Comparison of ENCODE assay signal across 14 cellular contexts in genomic region chr2:172380436-172381274, GRCh38. TPM values are rescaled to one million over a fixed set of nuclear protein-coding genes. Genes with fewer than 3 reads are reported as not detected.
A peak's percentile ranks its signal among the peaks of the same experiment; 100 is the strongest.
DNase-seq lines count a peak whose midpoint lies in the region; ATAC-seq and TF ChIP-seq lines count a peak whose summit lies in the region.
"Had no signal": no experiment of that assay in that cellular context is flagged by ENCODE, and none has a peak within 500 bp of the region (broad histone marks: within the 10 kb centered on the region; RNA-seq: fewer than 3 reads in every experiment).

No MANE protein-coding gene starts in this region.

- peaks cover 8% of the 10 kb centered on the region for H3K4me1 ChIP-seq in HAP-1
- no peaks in the 10 kb centered on the region for H3K4me1 ChIP-seq in fibroblast of lung (ENCODE audit: control insufficient read depth, extremely low read depth, insufficient read depth, low read length)
- peaks cover 12 to 17% of the 10 kb centered on the region in 2 donors for H3K4me1 ChIP-seq in neuronal stem cell (ENCODE audit: control insufficient read depth in 2 of 2, insufficient read depth in 1 of 2, low read depth in 1 of 2, low read length in 2 of 2)
- no peaks in the 10 kb centered on the region for H3K4me1 ChIP-seq in CD8-positive, alpha-beta T cell (ENCODE audit: insufficient read depth, low read length)
- peaks cover 0 to 31% (median 6%) of the 10 kb centered on the region in 4 donors for H3K4me1 ChIP-seq in tibial nerve

- CTCF ChIA-PET in CD8-positive, alpha-beta T cell (lab: Charles Lee), result no interaction called here

- H2BK120ac ChIP-seq in neuronal stem cell (ENCODE audit: low read depth, low read length), result no peak overlapping the region

- H3K27me3 ChIP-seq in HAP-1 (ENCODE audit: low read depth) (peaks cover 6% of the 10 kb centered on the region; the same call in 1 of the 2 replicates), fibroblast of lung (ENCODE audit: control insufficient read depth, insufficient read depth, low read length) (no peaks in the 10 kb centered on the region), neuronal stem cell (ENCODE audit: control insufficient read depth in 3 of 3, insufficient read depth in 3 of 3, low read depth in 1 of 3, low read length in 3 of 3) (peaks cover 0 to 21% (median 0%) of the 10 kb centered on the region in 3 experiments), tibial nerve (no peaks in the 10 kb centered on the region)
- no peaks in the 10 kb centered on the region for H3K27me3 ChIP-seq in CD8-positive, alpha-beta T cell (ENCODE audit: insufficient read depth, low read length)
- H3K27me3 ChIP-seq: MG63 had no signal

- DNase-seq in HAP-1 (ENCODE audit: low spot score in 2 of 2) (peak; percentile 63 to 67), OCI-M1 (lab: John Stamatoyannopoulos, UW) (peak; percentile 22), fibroblast of lung (ENCODE audit: low read depth in 2 of 2) (peak; percentile 41 to 74), neuronal stem cell (ENCODE audit: low spot score) (peak; percentile 21), HT-29 (ENCODE audit: low spot score) (no peak), tibial nerve (ENCODE audit: low spot score in 2 of 2) (no peak)
- no peak for DNase-seq in CD8-positive, alpha-beta T cell
- DNase-seq in stimulated activated CD4-positive, alpha-beta T cell treated with anti-CD3 and anti-CD28 coated beads, Interleukin-12 subunit alpha, Interleukin-12 subunit beta, amount 100 ng/mL, for 4 hours, result no peak
- DNase-seq: activated CD8-positive, alpha-beta memory T cell treated with anti-CD3 and anti-CD28 coated beads, Interleukin-2, amount 10 ng/mL, durations not matched to agents 7 days and 5 days; CD8-positive, alpha-beta memory T cell; effector CD4-positive, alpha-beta T cell; GOT3; head of caudate nucleus; MG63 had no signal

- H3K27me3 Mint-ChIP-seq in CD8-positive, alpha-beta T cell (ENCODE audit: low read depth), result no peaks in the 10 kb centered on the region

- intact Hi-C loops in CD8-positive, alpha-beta T cell (cut with DNase I, micrococcal nuclease), result no loop called here

- H3K9ac ChIP-seq in fibroblast of lung (ENCODE audit: insufficient read depth, low read length), result no peak overlapping the region
- no peak overlapping the region for H3K9ac ChIP-seq in neuronal stem cell (ENCODE audit: low read depth, low read length, poor library complexity)

- H2BK5ac ChIP-seq in neuronal stem cell (ENCODE audit: low read length), result no peak overlapping the region

- H2AK5ac ChIP-seq in neuronal stem cell (ENCODE audit: low read depth, low read length), result no peak overlapping the region

- TF ChIP-seq CTCF in fibroblast of lung (conservative IDR thresholded peaks at IDR 0.05 in 1 of 2, IDR thresholded peaks at IDR 0.05 in 1 of 2; ENCODE audit: low read depth in 1 of 2, low read length in 2 of 2) (no peak), tibial nerve (IDR thresholded peaks at IDR 0.05) (no peak)
- TF ChIP-seq CTCF in CD8-positive, alpha-beta T cell (IDR thresholded peaks at IDR 0.05), result no peak

- POLR2A ChIA-PET in CD8-positive, alpha-beta T cell (lab: Charles Lee), result no interaction called here

- no peak for TF ChIP-seq EP300 in tibial nerve (IDR thresholded peaks at IDR 0.05)

- H2BK15ac ChIP-seq in neuronal stem cell (ENCODE audit: low read length), result no peak overlapping the region

- no peak overlapping the region for H4K91ac ChIP-seq in neuronal stem cell (ENCODE audit: low read depth, low read length, poor library complexity)

- no peak overlapping the region for H2BK12ac ChIP-seq in neuronal stem cell (ENCODE audit: low read length)

- no peak overlapping the region for H3K27ac Mint-ChIP-seq in CD8-positive, alpha-beta T cell
- H3K27ac Mint-ChIP-seq: activated CD8-positive, alpha-beta memory T cell treated with anti-CD3 and anti-CD28 coated beads, Interleukin-2, amount 10 ng/mL, durations not matched to agents 7 days and 5 days; CD8-positive, alpha-beta memory T cell had no signal

- in situ Hi-C loops in HAP-1 (cut with MboI; ENCODE audit: low sequenced_read_pairs), result no loop called here

- ATAC-seq in CD8-positive, alpha-beta T cell, result no peak
- ATAC-seq: activated CD8-positive, alpha-beta memory T cell treated with anti-CD3 and anti-CD28 coated beads, Interleukin-2, amount 10 ng/mL, durations not matched to agents 7 days and 5 days had no signal

- H3K4me1 Mint-ChIP-seq in CD8-positive, alpha-beta T cell (ENCODE audit: low read depth), result no peaks in the 10 kb centered on the region
- H3K4me1 Mint-ChIP-seq: activated CD8-positive, alpha-beta memory T cell treated with anti-CD3 and anti-CD28 coated beads, Interleukin-2, amount 10 ng/mL, durations not matched to agents 7 days and 5 days; CD8-positive, alpha-beta memory T cell had no signal

- H3K4me3 ChIP-seq in HAP-1, result no peak overlapping the region
- no peak overlapping the region for H3K4me3 ChIP-seq in fibroblast of lung (replicated peaks in 1 of 4; ENCODE audit: control extremely low read depth in 1 of 4, insufficient read depth in 1 of 4, low read depth in 3 of 4, low read length in 4 of 4)
- no peak overlapping the region for H3K4me3 ChIP-seq in neuronal stem cell (ENCODE audit: low read length in 2 of 2)
- no peak overlapping the region for H3K4me3 ChIP-seq in CD8-positive, alpha-beta T cell (ENCODE audit: low read depth, low read length)
- H3K4me3 ChIP-seq in tibial nerve, result no peak overlapping the region
- H3K4me3 ChIP-seq: MG63 had no signal

- TF ChIP-seq POLR2A in tibial nerve (IDR thresholded peaks at IDR 0.05), result no peak

- H3K9me3 Mint-ChIP-seq in CD8-positive, alpha-beta T cell, result peaks cover 4% of the 10 kb centered on the region

- no peaks in the 10 kb centered on the region for H3K79me2 ChIP-seq in fibroblast of lung (ENCODE audit: control insufficient read depth, insufficient read depth, low read length)

- no peak overlapping the region for H4K8ac ChIP-seq in neuronal stem cell (ENCODE audit: low read depth, low read length)

- H3K27ac ChIP-seq in fibroblast of lung (ENCODE audit: insufficient read depth, low read length) (no peak overlapping the region), neuronal stem cell (replicated peaks; ENCODE audit: low read length) (peak overlapping the region; percentile 90), tibial nerve (no peak overlapping the region)
- H3K27ac ChIP-seq in CD8-positive, alpha-beta T cell (ENCODE audit: low read depth, low read length), result no peak overlapping the region

- no peaks in the 10 kb centered on the region for H3K36me3 Mint-ChIP-seq in CD8-positive, alpha-beta T cell
- H3K36me3 Mint-ChIP-seq: activated CD8-positive, alpha-beta memory T cell treated with anti-CD3 and anti-CD28 coated beads, Interleukin-2, amount 10 ng/mL, durations not matched to agents 7 days and 5 days had no signal

- no peaks in the 10 kb centered on the region for H3K79me1 ChIP-seq in neuronal stem cell (ENCODE audit: low read depth, low read length)

- H3K4ac ChIP-seq in neuronal stem cell (ENCODE audit: low read length), result no peak overlapping the region

- H3K4me2 ChIP-seq in fibroblast of lung (ENCODE audit: extremely low read depth, insufficient read depth, low read length) (no peak overlapping the region), neuronal stem cell (ENCODE audit: insufficient read depth, low read length, poor library complexity, severe bottlenecking) (peak overlapping the region; percentile 51)

- no peaks in the 10 kb centered on the region for H3K36me3 ChIP-seq in HAP-1 (replicated peaks)
- no peaks in the 10 kb centered on the region for H3K36me3 ChIP-seq in fibroblast of lung (ENCODE audit: control insufficient read depth, insufficient read depth, low read length)
- no peaks in the 10 kb centered on the region for H3K36me3 ChIP-seq in neuronal stem cell (replicated peaks in 1 of 2; ENCODE audit: control insufficient read depth in 2 of 2, insufficient read depth in 2 of 2, low read length in 2 of 2)
- H3K36me3 ChIP-seq in CD8-positive, alpha-beta T cell (ENCODE audit: insufficient read depth, low read length), result no peaks in the 10 kb centered on the region
- H3K36me3 ChIP-seq in tibial nerve, result no peaks in the 10 kb centered on the region
- H3K36me3 ChIP-seq: MG63 had no signal

- no peaks in the 10 kb centered on the region for H4K20me1 ChIP-seq in fibroblast of lung (ENCODE audit: control insufficient read depth, extremely low read depth, insufficient read depth, low read length)

- no peak overlapping the region for H3K14ac ChIP-seq in neuronal stem cell (ENCODE audit: low read length)

- no peak overlapping the region for H3K23ac ChIP-seq in neuronal stem cell (ENCODE audit: low read depth, low read length, poor library complexity)

- WGBS in neuronal stem cell (ENCODE audit: extremely low coverage in 2 of 2, insufficient read length in 2 of 2, insufficient replicate concordance in 1 of 2), 2 donors, result no CpG with 5 or more reads among the region's 8 CpGs
- 32 to 44% methylated on average over 8 of the region's 8 CpGs for WGBS in tibial nerve, 2 donors

- H3K4me3 Mint-ChIP-seq in CD8-positive, alpha-beta T cell, result no peak overlapping the region
- H3K4me3 Mint-ChIP-seq: activated CD8-positive, alpha-beta memory T cell treated with anti-CD3 and anti-CD28 coated beads, Interleukin-2, amount 10 ng/mL, durations not matched to agents 7 days and 5 days had no signal

- H3K18ac ChIP-seq in neuronal stem cell (ENCODE audit: low read length), result no peak overlapping the region

- H2AFZ ChIP-seq in fibroblast of lung (ENCODE audit: low read length), result no peak overlapping the region
- H2AFZ ChIP-seq in neuronal stem cell (ENCODE audit: low read length), result peak overlapping the region; percentile 6

- H3K9me3 ChIP-seq in HAP-1 (0 out of 2 replicates have a peak, but pooled peaks cover 2% of the 10 kb centered on the region), fibroblast of lung (ENCODE audit: control insufficient read depth, insufficient read depth, low read depth, low read length) (no peaks in the 10 kb centered on the region), neuronal stem cell (replicated peaks in 1 of 2; ENCODE audit: control insufficient read depth in 2 of 2, insufficient read depth in 1 of 2, low read depth in 1 of 2, low read length in 2 of 2) (peaks cover 6 to 8% of the 10 kb centered on the region in 2 donors), tibial nerve (peaks cover 0 to 9% (median 0%) of the 10 kb centered on the region in 4 donors)
- no peaks in the 10 kb centered on the region for H3K9me3 ChIP-seq in CD8-positive, alpha-beta T cell (ENCODE audit: low read length)
- H3K9me3 ChIP-seq: MG63 had no signal

RNA-seq across cellular contexts. Expression of gene ITGA6, which starts 46.7 kb away (rescaled TPM):
- 2.6 and 19.8 TPM in 2 replicates for total RNA-seq in fibroblast of lung
- 6.4 and 14.9 TPM in 2 replicates for polyA plus RNA-seq in fibroblast of lung
- 13.9 and 25.3 TPM in 2 replicates for polyA plus RNA-seq in fibroblast of lung (2012)
- 2.5 and 13.6 TPM in 2 replicates for polyA minus RNA-seq in fibroblast of lung (ENCODE audit: low replicate concordance)
- 18.3 TPM for polyA plus RNA-seq in neuronal stem cell (2013, experiment 1 of 2)
- polyA plus RNA-seq in neuronal stem cell (2013, experiment 2 of 2), result 18.0 TPM
- 10 to 100 TPM; 50.5 to 52.1 TPM for total RNA-seq in CD8-positive, alpha-beta T cell
- total RNA-seq in HT-29 (2014; rRNA removed; shearing (Covaris generic)), result 147 and 155 TPM in 2 replicates
- total RNA-seq in tibial nerve, result 100 to 1,000 TPM; 254 to 586 (median 471) TPM

Comparison
In these comparisons a context has a peak if more than half of its experiments do, and no peak if none do; other contexts are left out.
1. DNase-seq: peak in HAP-1 (2 of 2), OCI-M1 (single experiment), fibroblast of lung (2 of 2) and neuronal stem cell (single experiment); none in CD8-positive, alpha-beta T cell (0 of 7), HT-29 (single experiment), tibial nerve (0 of 2) and stimulated activated CD4-positive, alpha-beta T cell treated with anti-CD3 and anti-CD28 coated beads, Interleukin-12 subunit alpha, Interleukin-12 subunit beta, amount 100 ng/mL, for 4 hours (single experiment).